Comparison of ENCODE assay signal across 8 cellular contexts in genomic region chr7:99392046-99392445, GRCh38. TPM values are rescaled to one million over a fixed set of nuclear protein-coding genes. Genes with fewer than 3 reads are reported as not detected.
DNase-seq lines count a peak whose midpoint lies in the region; ATAC-seq and TF ChIP-seq lines count a peak whose summit lies in the region.
"Had no signal": no experiment of that assay in that cellular context is flagged by ENCODE, and none has a peak within 500 bp of the region (broad histone marks: within the 10 kb centered on the region; RNA-seq: fewer than 3 reads in every experiment).

No MANE protein-coding gene starts in this region.

- H3K4me3 ChIP-seq in DOHH2 (ENCODE audit: low read length) (peak overlapping the region; percentile 75), OCI-LY1 (ENCODE audit: low read depth, low read length, poor library complexity, severe bottlenecking) (peak overlapping the region; percentile 54)

- H4K20me1 ChIP-seq in DOHH2 (ENCODE audit: control insufficient read depth, insufficient read depth, low read depth, low read length) (peaks cover 18% of the 10 kb centered on the region; the same call in 1 of the 2 replicates), OCI-LY1 (ENCODE audit: insufficient read depth, low read length) (no peaks in the 10 kb centered on the region)

- H3K27ac ChIP-seq in DOHH2 (ENCODE audit: low read depth, low read length) (peak overlapping the region; percentile 48; the same call in 1 of the 2 replicates), OCI-LY1 (ENCODE audit: low read depth, low read length, poor library complexity, severe bottlenecking) (peak overlapping the region; percentile 60), epithelial cell of prostate (peak overlapping the region; percentile 31)

- peaks cover 5% of the 10 kb centered on the region for H3K36me3 Mint-ChIP-seq in progenitor cell of endocrine pancreas (ENCODE audit: insufficient read depth)

- H3K4me2 ChIP-seq in DOHH2 (ENCODE audit: low read length): peak overlapping the region; percentile 85
- H3K4me2 ChIP-seq in OCI-LY1 (ENCODE audit: low read length): peak overlapping the region; percentile 65

- H3K9me2 ChIP-seq in DOHH2 (replicated peaks; ENCODE audit: control insufficient read depth, low read length) (no peaks in the 10 kb centered on the region), OCI-LY1 (ENCODE audit: low read depth, low read length) (no peaks in the 10 kb centered on the region)

- peaks cover 20% of the 10 kb centered on the region for H3F3A ChIP-seq in DOHH2 (ENCODE audit: control insufficient read depth, insufficient read depth)
- no peaks in the 10 kb centered on the region for H3F3A ChIP-seq in OCI-LY1 (ENCODE audit: insufficient read depth, low read length)

- no peak overlapping the region for H3K27ac Mint-ChIP-seq in progenitor cell of endocrine pancreas

- DNase-seq in epithelial cell of prostate (ENCODE audit: low read depth, low spot score) (no peak), progenitor cell of endocrine pancreas (ENCODE audit: low spot score, unreplicated experiment) (no peak)
- no peak for DNase-seq in NK-92 treated with Interleukin-12 subunit alpha and Interleukin-12 subunit beta, amount 100 ng/mL, for 24 hours (lab: John Stamatoyannopoulos, UW)
- DNase-seq: activated CD8-positive, alpha-beta memory T cell treated with anti-CD3 and anti-CD28 coated beads, Interleukin-2, amount 50 U/mL, for 4 hours had no signal

- no peaks in the 10 kb centered on the region for H3K9me3 ChIP-seq in DOHH2 (ENCODE audit: control insufficient read depth, insufficient read depth, low read length)
- H3K9me3 ChIP-seq in OCI-LY1 (ENCODE audit: low read length): no peaks in the 10 kb centered on the region

- H3K36me3 ChIP-seq in DOHH2 (ENCODE audit: control insufficient read depth, low read length) (peaks cover 93% of the 10 kb centered on the region), OCI-LY1 (ENCODE audit: insufficient read depth, low read length) (peaks cover 88% of the 10 kb centered on the region)

- TF ChIP-seq CTCF in DOHH2 (IDR thresholded peaks at IDR 0.05; ENCODE audit: low read depth, low read length, poor library complexity, severe bottlenecking) (no peak), OCI-LY1 (IDR thresholded peaks at IDR 0.05; ENCODE audit: low read length) (no peak), progenitor cell of endocrine pancreas (IDR thresholded peaks at IDR 0.05; ENCODE audit: unreplicated experiment) (no peak)

- H3K27me3 ChIP-seq in DOHH2 (ENCODE audit: control insufficient read depth, low read length): no peaks in the 10 kb centered on the region
- H3K27me3 ChIP-seq in OCI-LY1 (ENCODE audit: insufficient read depth, low read length): no peaks in the 10 kb centered on the region

- H3K27me3 Mint-ChIP-seq in progenitor cell of endocrine pancreas: no peaks in the 10 kb centered on the region

- H3K4me3 Mint-ChIP-seq in progenitor cell of endocrine pancreas (ENCODE audit: low read depth): peak overlapping the region; percentile 90

- peaks cover 19% of the 10 kb centered on the region for H3K4me1 ChIP-seq in DOHH2 (ENCODE audit: control insufficient read depth, low read length)
- peaks cover 18% of the 10 kb centered on the region for H3K4me1 ChIP-seq in OCI-LY1 (ENCODE audit: insufficient read depth, low read length, severe bottlenecking)

- no peak overlapping the region for H2AFZ ChIP-seq in OCI-LY1 (ENCODE audit: low read length)

- H3K4me1 Mint-ChIP-seq in progenitor cell of endocrine pancreas (ENCODE audit: low read depth): peaks cover 6% of the 10 kb centered on the region

- ATAC-seq in HG02973 (IDR thresholded peaks at IDR 0.05; ENCODE audit: unreplicated experiment) (no peak), HG02588 (IDR thresholded peaks at IDR 0.05; ENCODE audit: unreplicated experiment) (no peak)

- no peaks in the 10 kb centered on the region for H3K9me3 Mint-ChIP-seq in progenitor cell of endocrine pancreas (ENCODE audit: low read depth)

- peak overlapping the region; percentile 53 for H3K9ac ChIP-seq in OCI-LY1 (ENCODE audit: low read length)

- H3K79me2 ChIP-seq in DOHH2 (ENCODE audit: control insufficient read depth, low read length): peaks cover 11% of the 10 kb centered on the region
- no peaks in the 10 kb centered on the region for H3K79me2 ChIP-seq in OCI-LY1 (ENCODE audit: insufficient read depth, low read length)

RNA-seq across cellular contexts. Expression of gene PDAP1, which starts 16.4 kb away (rescaled TPM):
- 128 TPM in 2 replicates for total RNA-seq in progenitor cell of endocrine pancreas

RNA-seq across cellular contexts. Expression of gene BUD31, which starts 16.7 kb away (rescaled TPM):
- 97.2 and 102 TPM in 2 replicates for total RNA-seq in progenitor cell of endocrine pancreas

RNA-seq across cellular contexts. Expression of gene ARPC1B, which starts 17.5 kb away (rescaled TPM):
- total RNA-seq in progenitor cell of endocrine pancreas: 27.5 and 28.2 TPM in 2 replicates

RNA-seq across cellular contexts. Expression of gene PTCD1, which starts 46.6 kb away (rescaled TPM):
- total RNA-seq in progenitor cell of endocrine pancreas: 12.0 and 16.8 TPM in 2 replicates

RNA-seq across cellular contexts. Expression of gene CPSF4, which starts 46.7 kb away (rescaled TPM):
- 77.4 and 86.9 TPM in 2 replicates for total RNA-seq in progenitor cell of endocrine pancreas
